Comparison of ENCODE assay signal across 2 cellular contexts in the genomic region with DNA sequence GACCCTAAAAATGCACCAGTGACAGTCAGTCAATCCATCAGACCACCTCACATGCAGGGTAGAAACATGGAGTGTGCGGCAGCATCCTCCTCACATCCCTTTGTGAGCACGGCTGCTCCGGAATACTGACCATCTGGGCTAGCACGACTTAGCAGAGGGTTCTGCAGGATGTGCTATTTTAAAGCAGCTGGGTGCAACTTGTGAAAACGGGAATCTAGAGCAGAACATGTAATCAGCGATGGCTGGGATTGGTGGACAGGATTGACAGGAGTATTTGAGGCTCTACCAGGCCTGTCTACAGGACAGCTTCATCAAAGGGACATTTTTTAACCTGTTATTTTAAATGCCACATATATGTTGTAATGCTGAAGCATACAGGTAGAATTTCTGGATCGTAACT.
TF ChIP-seq lines count a peak whose summit lies in the region.

No MANE protein-coding gene starts in this region.

TF ChIP-seq in GM12878, 131 proteins besides CTCF, POLR2A, EP300 and RAD21:
- no peak for TF ChIP-seq ETV6 (conservative IDR thresholded peaks at IDR 0.05 in 1 of 2, IDR thresholded peaks at IDR 0.05 in 1 of 2; ENCODE audit: borderline replicate concordance in 1 of 2, low read depth in 1 of 2)
- TF ChIP-seq, protein P1, sequence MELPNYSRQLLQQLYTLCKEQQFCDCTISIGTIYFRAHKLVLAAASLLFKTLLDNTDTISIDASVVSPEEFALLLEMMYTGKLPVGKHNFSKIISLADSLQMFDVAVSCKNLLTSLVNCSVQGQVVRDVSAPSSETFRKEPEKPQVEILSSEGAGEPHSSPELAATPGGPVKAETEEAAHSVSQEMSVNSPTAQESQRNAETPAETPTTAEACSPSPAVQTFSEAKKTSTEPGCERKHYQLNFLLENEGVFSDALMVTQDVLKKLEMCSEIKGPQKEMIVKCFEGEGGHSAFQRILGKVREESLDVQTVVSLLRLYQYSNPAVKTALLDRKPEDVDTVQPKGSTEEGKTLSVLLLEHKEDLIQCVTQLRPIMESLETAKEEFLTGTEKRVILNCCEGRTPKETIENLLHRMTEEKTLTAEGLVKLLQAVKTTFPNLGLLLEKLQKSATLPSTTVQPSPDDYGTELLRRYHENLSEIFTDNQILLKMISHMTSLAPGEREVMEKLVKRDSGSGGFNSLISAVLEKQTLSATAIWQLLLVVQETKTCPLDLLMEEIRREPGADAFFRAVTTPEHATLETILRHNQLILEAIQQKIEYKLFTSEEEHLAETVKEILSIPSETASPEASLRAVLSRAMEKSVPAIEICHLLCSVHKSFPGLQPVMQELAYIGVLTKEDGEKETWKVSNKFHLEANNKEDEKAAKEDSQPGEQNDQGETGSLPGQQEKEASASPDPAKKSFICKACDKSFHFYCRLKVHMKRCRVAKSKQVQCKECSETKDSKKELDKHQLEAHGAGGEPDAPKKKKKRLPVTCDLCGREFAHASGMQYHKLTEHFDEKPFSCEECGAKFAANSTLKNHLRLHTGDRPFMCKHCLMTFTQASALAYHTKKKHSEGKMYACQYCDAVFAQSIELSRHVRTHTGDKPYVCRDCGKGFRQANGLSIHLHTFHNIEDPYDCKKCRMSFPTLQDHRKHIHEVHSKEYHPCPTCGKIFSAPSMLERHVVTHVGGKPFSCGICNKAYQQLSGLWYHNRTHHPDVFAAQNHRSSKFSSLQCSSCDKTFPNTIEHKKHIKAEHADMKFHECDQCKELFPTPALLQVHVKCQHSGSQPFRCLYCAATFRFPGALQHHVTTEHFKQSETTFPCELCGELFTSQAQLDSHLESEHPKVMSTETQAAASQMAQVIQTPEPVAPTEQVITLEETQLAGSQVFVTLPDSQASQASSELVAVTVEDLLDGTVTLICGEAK (IDR thresholded peaks at IDR 0.05; ENCODE audit: borderline replicate concordance): no peak
- no peak for TF ChIP-seq CREM (IDR thresholded peaks at IDR 0.05; ENCODE audit: low read depth)
- TF ChIP-seq, protein P2, sequence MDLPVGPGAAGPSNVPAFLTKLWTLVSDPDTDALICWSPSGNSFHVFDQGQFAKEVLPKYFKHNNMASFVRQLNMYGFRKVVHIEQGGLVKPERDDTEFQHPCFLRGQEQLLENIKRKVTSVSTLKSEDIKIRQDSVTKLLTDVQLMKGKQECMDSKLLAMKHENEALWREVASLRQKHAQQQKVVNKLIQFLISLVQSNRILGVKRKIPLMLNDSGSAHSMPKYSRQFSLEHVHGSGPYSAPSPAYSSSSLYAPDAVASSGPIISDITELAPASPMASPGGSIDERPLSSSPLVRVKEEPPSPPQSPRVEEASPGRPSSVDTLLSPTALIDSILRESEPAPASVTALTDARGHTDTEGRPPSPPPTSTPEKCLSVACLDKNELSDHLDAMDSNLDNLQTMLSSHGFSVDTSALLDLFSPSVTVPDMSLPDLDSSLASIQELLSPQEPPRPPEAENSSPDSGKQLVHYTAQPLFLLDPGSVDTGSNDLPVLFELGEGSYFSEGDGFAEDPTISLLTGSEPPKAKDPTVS (IDR thresholded peaks at IDR 0.05; ENCODE audit: low read depth, low read length): no peak
- no peak for TF ChIP-seq RB1 (IDR thresholded peaks at IDR 0.05; ENCODE audit: borderline replicate concordance)
- TF ChIP-seq ZNF622 (IDR thresholded peaks at IDR 0.05): no peak
- no peak for TF ChIP-seq HCFC1 (IDR thresholded peaks at IDR 0.05; ENCODE audit: low read length)
- TF ChIP-seq HDGF (IDR thresholded peaks at IDR 0.05): no peak
- TF ChIP-seq NFXL1 (IDR thresholded peaks at IDR 0.05; ENCODE audit: borderline replicate concordance): no peak
- TF ChIP-seq NRF1 (conservative IDR thresholded peaks at IDR 0.05; ENCODE audit: low read depth, low read length): no peak
- TF ChIP-seq NR2C2 (IDR thresholded peaks at IDR 0.05; ENCODE audit: borderline replicate concordance, control insufficient read depth, insufficient read length, low read depth): no peak
- TF ChIP-seq PAX5 (IDR thresholded peaks at IDR 0.05; ENCODE audit: borderline replicate concordance, low read depth, low read length): no peak

TF ChIP-seq in HepG2, 621 proteins besides CTCF, POLR2A, EP300 and RAD21:
- no peak for TF ChIP-seq KDM3A (CRISPR knock-in tag; IDR thresholded peaks at IDR 0.05; ENCODE audit: low read depth)
- 0 out of 2 replicates have a peak, but pooled peaks have one; percentile 45 for TF ChIP-seq PAF1 (CRISPR knock-in tag; IDR thresholded peaks at IDR 0.05)
- peak; percentile 76 for TF ChIP-seq RBM22 (optimal IDR thresholded peaks at IDR 0.05; ENCODE audit: low read length)
TF ChIP-seq in HepG2: peak in this region for 2.
